In genomic region chr19:48955308-48955958, GRCh38 we compare ENCODE assay signal across 8 cellular contexts. TPM values are rescaled to one million over a fixed set of nuclear protein-coding genes. Genes with fewer than 3 reads are reported as not detected.
DNase-seq lines count a peak whose midpoint lies in the region; TF ChIP-seq lines count a peak whose summit lies in the region.

No MANE protein-coding gene starts in this region.

- H3K27ac ChIP-seq in SJCRH30 (peak overlapping the region; percentile 79), fibroblast of lung (ENCODE audit: insufficient read depth, low read length) (peak overlapping the region; percentile 97), rectal smooth muscle tissue (ENCODE audit: low read depth, low read length) (peak overlapping the region; percentile 86)

- peaks cover 2% of the 10 kb centered on the region for H3K36me3 ChIP-seq in SJCRH30
- H3K36me3 ChIP-seq in fibroblast of lung (ENCODE audit: control insufficient read depth, insufficient read depth, low read length), result peaks cover 8% of the 10 kb centered on the region
- no peaks in the 10 kb centered on the region for H3K36me3 ChIP-seq in rectal smooth muscle tissue (ENCODE audit: control insufficient read depth, insufficient read depth, low read length)

- peak overlapping the region; percentile 97 for H3K9ac ChIP-seq in fibroblast of lung (ENCODE audit: insufficient read depth, low read length)
- peak overlapping the region; percentile 100 for H3K9ac ChIP-seq in rectal smooth muscle tissue (ENCODE audit: low read length)

- peaks cover 25% of the 10 kb centered on the region for H3K79me2 ChIP-seq in fibroblast of lung (ENCODE audit: control insufficient read depth, insufficient read depth, low read length)

- H3K9me3 ChIP-seq in SJCRH30 (replicated peaks), result no peaks in the 10 kb centered on the region
- no peaks in the 10 kb centered on the region for H3K9me3 ChIP-seq in fibroblast of lung (ENCODE audit: control insufficient read depth, insufficient read depth, low read depth, low read length)

- H4K20me1 ChIP-seq in fibroblast of lung (ENCODE audit: control insufficient read depth, extremely low read depth, insufficient read depth, low read length), result no peaks in the 10 kb centered on the region

- H3K4me3 ChIP-seq in GM12864 (ENCODE audit: low read depth, low read length) (peak overlapping the region; percentile 80), SJCRH30 (peak overlapping the region; percentile 76), fibroblast of lung (replicated peaks in 1 of 4; ENCODE audit: control extremely low read depth in 1 of 4, insufficient read depth in 1 of 4, low read depth in 3 of 4, low read length in 4 of 4) (peak overlapping the region; percentile 61 to 96 (median 94)), rectal smooth muscle tissue (ENCODE audit: low read length) (peak overlapping the region; percentile 97)

- peak overlapping the region; percentile 95 for H3K4me2 ChIP-seq in fibroblast of lung (ENCODE audit: extremely low read depth, insufficient read depth, low read length)

- H3K4me1 ChIP-seq in SJCRH30 (no peaks in the 10 kb centered on the region; the same call in 1 of the 2 replicates), fibroblast of lung (ENCODE audit: control insufficient read depth, extremely low read depth, insufficient read depth, low read length) (peaks cover 11% of the 10 kb centered on the region), rectal smooth muscle tissue (ENCODE audit: control insufficient read depth, insufficient read depth, low read length) (peaks cover 4% of the 10 kb centered on the region)

- DNase-seq in GM12864 (ENCODE audit: low read depth) (no peak), SJCRH30 (no peak), fibroblast of lung (ENCODE audit: low read depth in 2 of 2) (no peak), HK-2 (ENCODE audit: unreplicated experiment) (no peak), NCI-H2227 (lab: John Stamatoyannopoulos, UW; ENCODE audit: unreplicated experiment) (no peak), GM19238 (ENCODE audit: insufficient read length, low spot score) (no peak), GDM1 (lab: John Stamatoyannopoulos, UW) (no peak)

- TF ChIP-seq CTCF in GM12864 (IDR thresholded peaks at IDR 0.05; ENCODE audit: low read depth, low read length, missing control alignments), result no peak
- no peak for TF ChIP-seq CTCF in fibroblast of lung (conservative IDR thresholded peaks at IDR 0.05 in 1 of 2, IDR thresholded peaks at IDR 0.05 in 1 of 2; ENCODE audit: low read depth in 1 of 2, low read length in 2 of 2)

- H3K27me3 ChIP-seq in SJCRH30 (no peaks in the 10 kb centered on the region), fibroblast of lung (ENCODE audit: control insufficient read depth, insufficient read depth, low read length) (no peaks in the 10 kb centered on the region), rectal smooth muscle tissue (ENCODE audit: control insufficient read depth, insufficient read depth, low read length) (no peaks in the 10 kb centered on the region)

- H2AFZ ChIP-seq in fibroblast of lung (ENCODE audit: low read length), result no peak overlapping the region

RNA-seq across cellular contexts. Expression of gene BAX, which starts 0.8 kb away (rescaled TPM):
- 49.1 and 56.9 TPM in 2 replicates for total RNA-seq in SJCRH30 (2014; rRNA removed; shearing (Covaris generic))
- 106 and 194 TPM in 2 replicates for total RNA-seq in fibroblast of lung
- 70.1 and 90.3 TPM in 2 replicates for polyA plus RNA-seq in fibroblast of lung
- polyA plus RNA-seq in fibroblast of lung (2012), result 213 and 301 TPM in 2 replicates
- 129 and 283 TPM in 2 replicates for polyA minus RNA-seq in fibroblast of lung (ENCODE audit: low replicate concordance)

RNA-seq across cellular contexts. Expression of gene FTL, which starts 9.7 kb away (rescaled TPM):
- total RNA-seq in SJCRH30 (2014; rRNA removed; shearing (Covaris generic)), result 1,133 and 1,259 TPM in 2 replicates
- 6,440 and 8,266 TPM in 2 replicates for total RNA-seq in fibroblast of lung
- polyA plus RNA-seq in fibroblast of lung, result 1,844 and 2,689 TPM in 2 replicates
- 6,095 and 7,901 TPM in 2 replicates for polyA plus RNA-seq in fibroblast of lung (2012)
- polyA minus RNA-seq in fibroblast of lung (ENCODE audit: low replicate concordance), result 6,558 and 6,655 TPM in 2 replicates

RNA-seq across cellular contexts. Expression of gene DHDH, which starts 21.9 kb away (rescaled TPM):
- total RNA-seq in SJCRH30 (2014; rRNA removed; shearing (Covaris generic)), result not detected in 2 replicates
- total RNA-seq in fibroblast of lung, result 0.17 TPM in 1 of 2 replicates, not detected in the other
- polyA plus RNA-seq in fibroblast of lung, result 0.08 TPM in 1 of 2 replicates, not detected in the other
- 0.15 and 0.21 TPM in 2 replicates for polyA plus RNA-seq in fibroblast of lung (2012)
- polyA minus RNA-seq in fibroblast of lung (ENCODE audit: low replicate concordance), result not detected in 2 replicates

RNA-seq across cellular contexts. Expression of gene GYS1, which starts 37.7 kb away (rescaled TPM):
- total RNA-seq in SJCRH30 (2014; rRNA removed; shearing (Covaris generic)), result 38.9 and 42.8 TPM in 2 replicates
- 18.7 and 31.2 TPM in 2 replicates for total RNA-seq in fibroblast of lung
- 42.8 and 43.0 TPM in 2 replicates for polyA plus RNA-seq in fibroblast of lung
- 49.0 and 53.8 TPM in 2 replicates for polyA plus RNA-seq in fibroblast of lung (2012)
- polyA minus RNA-seq in fibroblast of lung (ENCODE audit: low replicate concordance), result 160 and 250 TPM in 2 replicates

RNA-seq across cellular contexts. Expression of gene RUVBL2, which starts 38.3 kb away (rescaled TPM):
- total RNA-seq in SJCRH30 (2014; rRNA removed; shearing (Covaris generic)), result 139 and 152 TPM in 2 replicates
- 128 and 158 TPM in 2 replicates for total RNA-seq in fibroblast of lung
- polyA plus RNA-seq in fibroblast of lung, result 77.6 and 157 TPM in 2 replicates
- 88.1 and 178 TPM in 2 replicates for polyA plus RNA-seq in fibroblast of lung (2012)
- 138 and 212 TPM in 2 replicates for polyA minus RNA-seq in fibroblast of lung (ENCODE audit: low replicate concordance)
